Comparison of ENCODE assay signal across 12 cellular contexts in the genomic region with DNA sequence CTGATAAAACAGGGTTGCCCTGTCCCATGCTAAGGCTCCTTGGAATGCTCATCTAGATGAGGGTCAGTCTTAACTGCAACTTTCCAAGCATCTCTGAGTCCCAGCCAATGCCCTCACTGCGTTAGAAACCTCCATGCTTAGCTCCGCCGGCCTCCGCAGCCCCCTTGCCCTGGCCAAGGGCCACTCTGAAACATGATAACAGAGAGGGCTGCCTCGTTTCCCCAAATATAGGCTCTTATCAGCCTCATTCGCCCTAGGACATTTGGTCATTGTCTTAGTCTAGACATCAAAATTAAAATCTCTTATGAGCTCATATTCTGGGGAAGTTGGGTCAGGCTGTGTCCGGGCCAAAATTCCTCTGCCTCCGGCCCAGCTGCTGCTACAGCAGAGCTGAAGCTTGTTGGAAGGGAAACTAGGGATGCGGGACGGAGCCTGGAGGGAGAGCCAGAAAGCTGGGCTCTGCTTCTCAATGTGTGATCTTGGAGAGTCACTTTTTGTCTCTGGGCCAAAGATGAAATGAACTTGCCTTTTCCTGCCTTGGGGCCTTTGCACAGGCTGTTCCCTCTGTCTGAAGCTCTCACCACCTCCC.
DNase-seq lines count a peak whose midpoint lies in the region; ATAC-seq, FAIRE-seq and TF ChIP-seq lines count a peak whose summit lies in the region.
"Had no signal": no experiment of that assay in that cellular context is flagged by ENCODE, and none has a peak within 500 bp of the region (broad histone marks: within the 10 kb centered on the region; RNA-seq: fewer than 3 reads in every experiment).

No MANE protein-coding gene starts in this region.

- TF ChIP-seq CTCF in endothelial cell of umbilical vein (IDR thresholded peaks at IDR 0.05; ENCODE audit: extremely low read depth in 1 of 2, insufficient read depth in 1 of 2, low read depth in 1 of 2, low read length in 2 of 2) (no peak), stomach (IDR thresholded peaks at IDR 0.05) (no peak)

- H3K9me3 Mint-ChIP-seq in activated CD4-positive, alpha-beta memory T cell treated with anti-CD3 and anti-CD28 coated beads, Interleukin-2, amount 10 ng/mL, durations not matched to agents 7 days and 5 days: no peaks in the 10 kb centered on the region
- H3K9me3 Mint-ChIP-seq: dendritic cell treated with granulocyte-macrophage colony-stimulating factor and Interleukin-4, amounts not matched to agents 40 ng/mL and 50 ng/mL, for 4 days had no signal

- H3K27me3 Mint-ChIP-seq in activated CD4-positive, alpha-beta memory T cell treated with anti-CD3 and anti-CD28 coated beads, Interleukin-2, amount 10 ng/mL, durations not matched to agents 7 days and 5 days: peaks cover 9% of the 10 kb centered on the region

- H3K9me1 ChIP-seq in endothelial cell of umbilical vein (replicated peaks; ENCODE audit: control insufficient read depth, extremely low read depth, insufficient read depth, low read length): no peaks in the 10 kb centered on the region

- no peak overlapping the region for H3K4ac ChIP-seq in mesendoderm (ENCODE audit: low read depth, low read length)

- H2BK15ac ChIP-seq in mesendoderm (replicated peaks; ENCODE audit: low read depth): no peak overlapping the region

- H3K27me3 ChIP-seq in NT2/D1 (ENCODE audit: insufficient read depth, insufficient read length): no peaks in the 10 kb centered on the region
- no peaks in the 10 kb centered on the region for H3K27me3 ChIP-seq in endothelial cell of umbilical vein (ENCODE audit: control insufficient read depth in 2 of 2, insufficient read depth in 2 of 2, low read length in 2 of 2)
- no peaks in the 10 kb centered on the region for H3K27me3 ChIP-seq in mesendoderm (ENCODE audit: insufficient read depth, low read length, poor library complexity)
- peaks cover 0 to 12% (median 0%) of the 10 kb centered on the region in 3 donors for H3K27me3 ChIP-seq in stomach

- intact Hi-C loops in endothelial cell of umbilical vein (cut with micrococcal nuclease): loop anchor here (1.0 to 5.0 kb wide), 8 partner anchors 20 to 200 kb away; no protein-coding TSS in a partner anchor
- intact Hi-C loops in stomach (cut with DNase I; ENCODE audit: low total_unique reads): loop anchor here (5.0 to 10.0 kb wide), 3 partner anchors 62 to 380 kb away; a partner anchor contains a TSS

- H3K79me2 ChIP-seq in endothelial cell of umbilical vein (ENCODE audit: control insufficient read depth, insufficient read depth, low read length) (no peaks in the 10 kb centered on the region), mesendoderm (ENCODE audit: control insufficient read depth, insufficient read depth, low read length) (no peaks in the 10 kb centered on the region)

- no peak overlapping the region for H3K4me3 Mint-ChIP-seq in activated CD4-positive, alpha-beta memory T cell treated with anti-CD3 and anti-CD28 coated beads, Interleukin-2, amount 10 ng/mL, durations not matched to agents 7 days and 5 days
- H3K4me3 Mint-ChIP-seq: dendritic cell treated with granulocyte-macrophage colony-stimulating factor and Interleukin-4, amounts not matched to agents 40 ng/mL and 50 ng/mL, for 4 days had no signal

- peak overlapping the region; percentile 21 for H3K4me2 ChIP-seq in endothelial cell of umbilical vein (ENCODE audit: insufficient read depth, low read length)
- no peak overlapping the region for H3K4me2 ChIP-seq in mesendoderm (ENCODE audit: low read length)
- H3K4me2 ChIP-seq: PC-9 had no signal

- H3K9ac ChIP-seq in NT2/D1 (ENCODE audit: insufficient read length, low read depth) (peak overlapping the region; percentile 26), endothelial cell of umbilical vein (replicated peaks; ENCODE audit: extremely low read depth, insufficient read depth, low read length) (peak overlapping the region; percentile 90), mesendoderm (ENCODE audit: low read length) (peak overlapping the region; percentile 3)

- no peak overlapping the region for H3K4me3 ChIP-seq in NT2/D1 (ENCODE audit: insufficient read length, low read depth)
- H3K4me3 ChIP-seq in endothelial cell of umbilical vein (replicated peaks in 1 of 3; ENCODE audit: insufficient read depth in 1 of 3, low read depth in 1 of 3, low read length in 3 of 3): no peak overlapping the region
- H3K4me3 ChIP-seq in mesendoderm (ENCODE audit: low read length): no peak overlapping the region
- no peak overlapping the region for H3K4me3 ChIP-seq in stomach
- H3K4me3 ChIP-seq: PC-9 had no signal

- TF ChIP-seq EP300 in stomach (IDR thresholded peaks at IDR 0.05): no peak

- WGBS in mesendoderm (ENCODE audit: extremely low coverage, insufficient coverage, low lambda C conversion rate): no CpG with 5 or more reads among the region's 10 CpGs
- WGBS in stomach, 5 donors: 68 to 81% (median 74%) methylated on average over 10 of the region's 10 CpGs

- H4K5ac ChIP-seq in mesendoderm (ENCODE audit: low read length): no peak overlapping the region

- H3K23ac ChIP-seq in mesendoderm (ENCODE audit: low read length): no peak overlapping the region

- FAIRE-seq in endothelial cell of umbilical vein (lab: Jason Lieb, UNC): no peak
- FAIRE-seq: D721Med had no signal

- DNase-seq in NT2/D1 (ENCODE audit: low read depth, low spot score): no peak
- DNase-seq in endothelial cell of umbilical vein (ENCODE audit: low read depth, low spot score): peak; percentile 90
- no peak for DNase-seq in mesendoderm
- no peak for DNase-seq in stomach
- DNase-seq in activated CD4-positive, alpha-beta memory T cell treated with anti-CD3 and anti-CD28 coated beads, Interleukin-2, amount 10 ng/mL, durations not matched to agents 7 days and 5 days: no peak
- no peak for DNase-seq in NCI-H69 (lab: John Stamatoyannopoulos, UW)
- no peak for DNase-seq in NCI-H748 treated with DMSO at 0.1 percent for 48 hours (lab: John Stamatoyannopoulos, UW)
- DNase-seq: activated gamma-delta T cell had no signal

- peak overlapping the region; percentile 58 for H2AFZ ChIP-seq in endothelial cell of umbilical vein (ENCODE audit: low read depth, low read length)
- H2AFZ ChIP-seq: PC-9 had no signal

- no peaks in the 10 kb centered on the region for H3K36me3 Mint-ChIP-seq in activated CD4-positive, alpha-beta memory T cell treated with anti-CD3 and anti-CD28 coated beads, Interleukin-2, amount 10 ng/mL, durations not matched to agents 7 days and 5 days (ENCODE audit: low read depth)

- H3K27ac ChIP-seq in endothelial cell of umbilical vein (ENCODE audit: insufficient read depth, low read depth, low read length) (peak overlapping the region; percentile 95), mesendoderm (ENCODE audit: low read depth, low read length) (no peak overlapping the region), stomach (peak overlapping the region in 4 of 5 donors; percentile 63 to 76 (median 72))
- H3K27ac ChIP-seq: PC-9 had no signal

- H3K36me3 ChIP-seq in NT2/D1 (ENCODE audit: insufficient read depth, insufficient read length, low read length): no peaks in the 10 kb centered on the region
- no peaks in the 10 kb centered on the region for H3K36me3 ChIP-seq in endothelial cell of umbilical vein (ENCODE audit: control insufficient read depth in 2 of 2, extremely low read depth in 1 of 2, insufficient read depth in 2 of 2, low read length in 2 of 2)
- no peaks in the 10 kb centered on the region for H3K36me3 ChIP-seq in mesendoderm (ENCODE audit: control insufficient read depth, insufficient read depth, low read length)
- H3K36me3 ChIP-seq in stomach: no peaks in the 10 kb centered on the region

- dilution Hi-C loops in endothelial cell of umbilical vein (cut with MboI; ENCODE audit: extremely low pct_ligation_motif_present, low sequenced_read_pairs): loop anchor here (10.0 kb wide), 1 partner anchor 60 kb away; no protein-coding TSS in a partner anchor

- TF ChIP-seq POLR2A in endothelial cell of umbilical vein (IDR thresholded peaks at IDR 0.05; ENCODE audit: low read depth, low read length) (peak; percentile 60), stomach (IDR thresholded peaks at IDR 0.05) (no peak)

- H3K79me1 ChIP-seq in mesendoderm (ENCODE audit: low read length): no peaks in the 10 kb centered on the region

- H3K9me3 ChIP-seq in NT2/D1 (ENCODE audit: insufficient read depth, low read length) (no peaks in the 10 kb centered on the region), endothelial cell of umbilical vein (replicated peaks; ENCODE audit: control insufficient read depth, insufficient read depth, low read length) (no peaks in the 10 kb centered on the region), stomach (no peaks in the 10 kb centered on the region)

- no peak overlapping the region for H2AK5ac ChIP-seq in mesendoderm (ENCODE audit: low read length)

- H4K8ac ChIP-seq in mesendoderm (ENCODE audit: low read depth, low read length): no peak overlapping the region

- H3K4me1 ChIP-seq in NT2/D1 (ENCODE audit: insufficient read depth, insufficient read length): peaks cover 16% of the 10 kb centered on the region
- H3K4me1 ChIP-seq in endothelial cell of umbilical vein (ENCODE audit: control insufficient read depth, extremely low read depth, insufficient read depth, low read length): peaks cover 59% of the 10 kb centered on the region
- H3K4me1 ChIP-seq in mesendoderm (ENCODE audit: control insufficient read depth, low read depth, low read length): peaks cover 2% of the 10 kb centered on the region
- peaks cover 11 to 37% (median 22%) of the 10 kb centered on the region in 4 donors for H3K4me1 ChIP-seq in stomach

- no TSS peak for BruUV-seq in endothelial cell of umbilical vein (replicated peaks; lab: Mats Ljungman, UMichigan)

- peak overlapping the region; percentile 57 for H3K56ac ChIP-seq in mesendoderm (ENCODE audit: low read length)

- H3K4me1 Mint-ChIP-seq in activated CD4-positive, alpha-beta memory T cell treated with anti-CD3 and anti-CD28 coated beads, Interleukin-2, amount 10 ng/mL, durations not matched to agents 7 days and 5 days: peaks cover 7% of the 10 kb centered on the region

- CTCF ChIA-PET in endothelial cell of umbilical vein (lab: Charles Lee): interaction anchor here (0.7 to 9.6 kb wide), 38 partner anchors 14 to 381 kb away, joined by 3 to 1173 read pairs (median 6); a partner anchor contains a TSS
- CTCF ChIA-PET in activated CD4-positive, alpha-beta memory T cell treated with anti-CD3 and anti-CD28 coated beads, Interleukin-2, amount 10 ng/mL, durations not matched to agents 7 days and 5 days (lab: Charles Lee): interaction anchor here (0.6 to 7.6 kb wide), 24 partner anchors 11 to 542 kb away, joined by 3 to 186 read pairs (median 4); a partner anchor contains a TSS

- peak overlapping the region; percentile 15 for H3K18ac ChIP-seq in mesendoderm (ENCODE audit: low read length)

- POLR2A ChIA-PET in endothelial cell of umbilical vein (lab: Charles Lee): interaction anchor here (0.7 to 5.9 kb wide), 17 partner anchors 18 to 244 kb away, joined by 3 to 75 read pairs (median 4); a partner anchor contains a TSS
- POLR2A ChIA-PET in activated CD4-positive, alpha-beta memory T cell treated with anti-CD3 and anti-CD28 coated beads, Interleukin-2, amount 10 ng/mL, durations not matched to agents 7 days and 5 days (lab: Charles Lee): interaction anchor here (0.8 to 1.4 kb wide), 3 partner anchors 63 to 380 kb away, joined by 4 to 5 read pairs (median 5); a partner anchor contains a TSS

- no peak overlapping the region for H3K27ac Mint-ChIP-seq in activated CD4-positive, alpha-beta memory T cell treated with anti-CD3 and anti-CD28 coated beads, Interleukin-2, amount 10 ng/mL, durations not matched to agents 7 days and 5 days
- H3K27ac Mint-ChIP-seq: dendritic cell treated with granulocyte-macrophage colony-stimulating factor and Interleukin-4, amounts not matched to agents 40 ng/mL and 50 ng/mL, for 4 days had no signal

- no peak for ATAC-seq in GM21381 (IDR thresholded peaks at IDR 0.05; ENCODE audit: unreplicated experiment)

- no peak overlapping the region for H2BK5ac ChIP-seq in mesendoderm (ENCODE audit: low read length)

- no peak overlapping the region for H2BK120ac ChIP-seq in mesendoderm (ENCODE audit: low read depth, low read length)

- H4K20me1 ChIP-seq in endothelial cell of umbilical vein (replicated peaks; ENCODE audit: control insufficient read depth, extremely low read depth, insufficient read depth, low read length): no peaks in the 10 kb centered on the region

Comparison
In these comparisons a context has a peak if more than half of its experiments do, and no peak if none do; other contexts are left out.
1. H3K9ac ChIP-seq: peak in every context shown above with its lines; median percentile 90 in endothelial cell of umbilical vein; 26 in NT2/D1; 3 in mesendoderm.